12 cellular contexts compared by ENCODE assay signal in genomic region chr1:211648336-211648735, GRCh38. TPM values are rescaled to one million over a fixed set of nuclear protein-coding genes. Genes with fewer than 3 reads are reported as not detected.
DNase-seq lines count a peak whose midpoint lies in the region; ATAC-seq and TF ChIP-seq lines count a peak whose summit lies in the region.
"Had no signal": no experiment of that assay in that cellular context is flagged by ENCODE, and none has a peak within 500 bp of the region (broad histone marks: within the 10 kb centered on the region; RNA-seq: fewer than 3 reads in every experiment).

No MANE protein-coding gene starts in this region.

- H3K27ac Mint-ChIP-seq in naive thymus-derived CD4-positive, alpha-beta T cell: no peak overlapping the region
- no peak overlapping the region for H3K27ac Mint-ChIP-seq in activated naive CD4-positive, alpha-beta T cell treated with anti-CD3 and anti-CD28 coated beads for 36 hours
- H3K27ac Mint-ChIP-seq: B cell had no signal

- H3K4me3 ChIP-seq in Peyer's patch (no peak overlapping the region), fibroblast of pulmonary artery (replicated peaks; ENCODE audit: low read depth, low read length) (no peak overlapping the region), mucosa of rectum (ENCODE audit: low read length in 2 of 2) (no peak overlapping the region), esophagus muscularis mucosa (no peak overlapping the region)
- no peak overlapping the region for H3K4me3 ChIP-seq in naive thymus-derived CD4-positive, alpha-beta T cell (ENCODE audit: low read length)

- CTCF ChIA-PET in naive thymus-derived CD4-positive, alpha-beta T cell (lab: Charles Lee): no interaction called here
- CTCF ChIA-PET in activated naive CD4-positive, alpha-beta T cell treated with anti-CD3 and anti-CD28 coated beads for 36 hours (lab: Charles Lee): interaction anchor here (0.9 to 1.4 kb wide), 2 partner anchors 10 to 15 kb away, joined by 3 to 7 read pairs; no protein-coding TSS in a partner anchor

- no peak for TF ChIP-seq EP300 in esophagus muscularis mucosa (IDR thresholded peaks at IDR 0.05)

- H3K36me3 Mint-ChIP-seq in naive thymus-derived CD4-positive, alpha-beta T cell: no peaks in the 10 kb centered on the region
- H3K36me3 Mint-ChIP-seq in activated naive CD4-positive, alpha-beta T cell treated with anti-CD3 and anti-CD28 coated beads for 36 hours (ENCODE audit: low read depth): no peaks in the 10 kb centered on the region

- no peaks in the 10 kb centered on the region for H3K9me3 ChIP-seq in Peyer's patch
- H3K9me3 ChIP-seq in mucosa of rectum (ENCODE audit: control insufficient read depth in 2 of 2, low read length in 2 of 2): no peaks in the 10 kb centered on the region
- H3K9me3 ChIP-seq in naive thymus-derived CD4-positive, alpha-beta T cell (ENCODE audit: control insufficient read depth in 2 of 3, low read length in 3 of 3): no peaks in the 10 kb centered on the region
- H3K9me3 ChIP-seq in esophagus muscularis mucosa: no peaks in the 10 kb centered on the region

- peaks cover 6 to 8% (median 7%) of the 10 kb centered on the region in 7 donors for H3K4me1 Mint-ChIP-seq in naive thymus-derived CD4-positive, alpha-beta T cell
- H3K4me1 Mint-ChIP-seq in activated naive CD4-positive, alpha-beta T cell treated with anti-CD3 and anti-CD28 coated beads for 36 hours (ENCODE audit: low read depth): peaks cover 9% of the 10 kb centered on the region
- H3K4me1 Mint-ChIP-seq: B cell had no signal

- H3K9me3 Mint-ChIP-seq in naive thymus-derived CD4-positive, alpha-beta T cell: peaks cover 0 to 2% (median 0%) of the 10 kb centered on the region in 11 donors
- H3K9me3 Mint-ChIP-seq in activated naive CD4-positive, alpha-beta T cell treated with anti-CD3 and anti-CD28 coated beads for 36 hours: no peaks in the 10 kb centered on the region

- peak overlapping the region in 3 of 4 donors; percentile 54 to 91 (median 82) for H3K27ac ChIP-seq in Peyer's patch
- H3K27ac ChIP-seq in mucosa of rectum (ENCODE audit: low read depth in 2 of 2, low read length in 2 of 2): peak overlapping the region; percentile 74 to 83
- no peak overlapping the region for H3K27ac ChIP-seq in naive thymus-derived CD4-positive, alpha-beta T cell (ENCODE audit: low read depth, low read length)
- no peak overlapping the region for H3K27ac ChIP-seq in esophagus muscularis mucosa (replicated peaks in 1 of 4)

- TF ChIP-seq CTCF in Peyer's patch (IDR thresholded peaks at IDR 0.05) (no peak), fibroblast of pulmonary artery (IDR thresholded peaks at IDR 0.05; ENCODE audit: low read length, missing control alignments) (no peak), esophagus muscularis mucosa (IDR thresholded peaks at IDR 0.05) (no peak)

- H3K36me3 ChIP-seq in Peyer's patch (no peaks in the 10 kb centered on the region), mucosa of rectum (ENCODE audit: control insufficient read depth in 2 of 2, insufficient read depth in 2 of 2, low read length in 2 of 2) (no peaks in the 10 kb centered on the region), esophagus muscularis mucosa (no peaks in the 10 kb centered on the region)
- H3K36me3 ChIP-seq in naive thymus-derived CD4-positive, alpha-beta T cell (ENCODE audit: control insufficient read depth in 2 of 3, insufficient read depth in 3 of 3, low read length in 3 of 3): no peaks in the 10 kb centered on the region

- H3K27me3 ChIP-seq in Peyer's patch: no peaks in the 10 kb centered on the region
- no peaks in the 10 kb centered on the region for H3K27me3 ChIP-seq in mucosa of rectum (ENCODE audit: control insufficient read depth in 2 of 2, insufficient read depth in 2 of 2, low read length in 2 of 2)
- H3K27me3 ChIP-seq in naive thymus-derived CD4-positive, alpha-beta T cell (ENCODE audit: control insufficient read depth in 2 of 2, insufficient read depth in 2 of 2, low read length in 2 of 2): no peaks in the 10 kb centered on the region
- H3K27me3 ChIP-seq in esophagus muscularis mucosa: no peaks in the 10 kb centered on the region

- ATAC-seq in naive thymus-derived CD4-positive, alpha-beta T cell: no peak

- DNase-seq in DMS53 (lab: John Stamatoyannopoulos, UW) (peak; percentile 52), Peyer's patch (peak in 2 of 3 donors; percentile 78 to 89), fibroblast of pulmonary artery (ENCODE audit: low read depth) (peak; percentile 72), RKO (ENCODE audit: low spot score) (no peak), esophagus muscularis mucosa (ENCODE audit: extremely low spot score) (no peak)
- DNase-seq in naive thymus-derived CD4-positive, alpha-beta T cell: no peak
- no peak for DNase-seq in activated naive CD4-positive, alpha-beta T cell treated with anti-CD3 and anti-CD28 coated beads for 36 hours
- DNase-seq: activated CD4-positive, alpha-beta T cell treated with anti-CD3 and anti-CD28 coated beads, Interleukin-2, amount 50 U/mL, for 1 hour; KG1; NCI-H2081 treated with DMSO at 0.1 percent for 48 hours had no signal

- H3K4me1 ChIP-seq in Peyer's patch (peaks cover 0 to 27% (median 0%) of the 10 kb centered on the region in 4 donors), mucosa of rectum (ENCODE audit: control insufficient read depth in 2 of 2, insufficient read depth in 2 of 2, low read length in 2 of 2) (peaks cover 14 to 30% of the 10 kb centered on the region in 2 donors), esophagus muscularis mucosa (peaks cover 9 to 21% (median 9%) of the 10 kb centered on the region in 4 donors)
- H3K4me1 ChIP-seq in naive thymus-derived CD4-positive, alpha-beta T cell (ENCODE audit: control insufficient read depth in 2 of 2, insufficient read depth in 2 of 2, low read length in 2 of 2): no peaks in the 10 kb centered on the region

- TF ChIP-seq POLR2A in Peyer's patch (IDR thresholded peaks at IDR 0.05) (no peak), esophagus muscularis mucosa (IDR thresholded peaks at IDR 0.05; ENCODE audit: low read depth) (no peak)

- POLR2A ChIA-PET in naive thymus-derived CD4-positive, alpha-beta T cell (lab: Charles Lee): no interaction called here

- no peak overlapping the region for H3K4me3 Mint-ChIP-seq in naive thymus-derived CD4-positive, alpha-beta T cell
- no peak overlapping the region for H3K4me3 Mint-ChIP-seq in activated naive CD4-positive, alpha-beta T cell treated with anti-CD3 and anti-CD28 coated beads for 36 hours
- H3K4me3 Mint-ChIP-seq: B cell had no signal

- intact Hi-C loops in naive thymus-derived CD4-positive, alpha-beta T cell (cut with micrococcal nuclease): no loop called here
- intact Hi-C loops in activated naive CD4-positive, alpha-beta T cell treated with anti-CD3 and anti-CD28 coated beads for 36 hours (cut with micrococcal nuclease): no loop called here
- intact Hi-C loops in esophagus muscularis mucosa (cut with DNase I): loop anchor here (2.0 kb wide), 1 partner anchor 72 kb away; no protein-coding TSS in a partner anchor

- H3K9ac ChIP-seq in mucosa of rectum (ENCODE audit: low read depth in 1 of 2, low read length in 2 of 2): peak overlapping the region in 1 of 2 donors; percentile 42

- WGBS in esophagus muscularis mucosa: 72% methylated on average over 3 of the region's 3 CpGs

- H3K27me3 Mint-ChIP-seq in naive thymus-derived CD4-positive, alpha-beta T cell: peaks cover 0 to 21% (median 0%) of the 10 kb centered on the region in 5 donors
- H3K27me3 Mint-ChIP-seq in activated naive CD4-positive, alpha-beta T cell treated with anti-CD3 and anti-CD28 coated beads for 36 hours (ENCODE audit: low read depth): no peaks in the 10 kb centered on the region

RNA-seq across cellular contexts. Expression of gene NEK2, which starts 27.1 kb away (rescaled TPM):
- total RNA-seq in Peyer's patch (10 to 100 TPM in 1 of 4 donors, 1 to 10 TPM in 3; 1.7 to 14.9 (median 5.8) TPM), esophagus muscularis mucosa (not detected)
- 10 to 100 TPM in 1 of 5 experiments, under 1 TPM in 3, not detected in 1; 0.16 to 26.5 (median 0.25) TPM for total RNA-seq in naive thymus-derived CD4-positive, alpha-beta T cell
- under 1 TPM in 1 of 2 donors, not detected in 1; 0.11 TPM for polyA plus RNA-seq in naive thymus-derived CD4-positive, alpha-beta T cell
- 10 to 100 TPM; 60.8 to 62.3 TPM for total RNA-seq in activated naive CD4-positive, alpha-beta T cell treated with anti-CD3 and anti-CD28 coated beads for 36 hours
- total RNA-seq: B cell had no signal

Comparison
In these comparisons a context has a peak if more than half of its experiments do, and no peak if none do; other contexts are left out.
1. DNase-seq: peak in DMS53 (single experiment), Peyer's patch (2 of 3) and fibroblast of pulmonary artery (single experiment); none in naive thymus-derived CD4-positive, alpha-beta T cell (0 of 9), activated naive CD4-positive, alpha-beta T cell treated with anti-CD3 and anti-CD28 coated beads for 36 hours (single experiment), RKO (single experiment) and esophagus muscularis mucosa (single experiment).
2. H3K27ac ChIP-seq: peak in Peyer's patch (3 of 4) and mucosa of rectum (2 of 2); none in naive thymus-derived CD4-positive, alpha-beta T cell (single experiment) and esophagus muscularis mucosa (0 of 4).